In the genomic region with DNA sequence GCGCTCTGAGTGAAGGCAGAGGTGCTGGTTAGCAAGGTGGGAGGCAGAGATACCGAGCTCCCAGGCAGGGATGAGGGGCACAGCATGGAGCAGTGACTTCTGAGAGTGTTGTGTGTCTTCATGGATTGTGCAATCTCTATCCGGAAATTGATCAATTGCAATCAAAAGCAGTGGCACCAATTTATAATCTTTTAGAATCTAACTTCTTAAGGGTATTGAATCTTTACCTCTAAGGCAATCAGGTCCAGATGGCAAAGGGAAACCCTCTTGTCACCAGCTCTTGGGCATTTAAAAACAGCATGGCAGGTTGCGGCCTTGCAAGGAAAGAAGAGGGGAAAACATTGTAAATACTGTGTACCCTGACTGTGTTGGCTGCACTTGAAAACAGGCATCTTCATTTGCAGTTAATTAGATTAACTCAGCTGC, we compare ENCODE assay signal across 13 cellular contexts. TPM values are rescaled to one million over a fixed set of nuclear protein-coding genes. Genes with fewer than 3 reads are reported as not detected.
DNase-seq lines count a peak whose midpoint lies in the region; ATAC-seq and TF ChIP-seq lines count a peak whose summit lies in the region.
"Had no signal": no experiment of that assay in that cellular context is flagged by ENCODE, and none has a peak within 500 bp of the region (broad histone marks: within the 10 kb centered on the region; RNA-seq: fewer than 3 reads in every experiment).

No MANE protein-coding gene starts in this region.

- H3K4me3 ChIP-seq in GM23248 (peak overlapping the region; percentile 56), Peyer's patch (no peak overlapping the region), fibroblast of mammary gland (ENCODE audit: control insufficient read depth, low read depth, low read length) (peak overlapping the region; percentile 17)

- H3K27ac ChIP-seq in GM23248 (peak overlapping the region; percentile 90), Peyer's patch (peak overlapping the region; percentile 43 to 71 (median 50))
- H3K27ac ChIP-seq: brain microvascular endothelial cell had no signal

- H3F3A ChIP-seq in GM23248 (ENCODE audit: insufficient read depth) = peaks cover 38% of the 10 kb centered on the region

- TF ChIP-seq CTCF in Peyer's patch (IDR thresholded peaks at IDR 0.05) (no peak), fibroblast of mammary gland (conservative IDR thresholded peaks at IDR 0.05; ENCODE audit: control insufficient read depth, insufficient read depth, low read depth, low read length) (no peak)

- peak overlapping the region; percentile 85 for H3K4me2 ChIP-seq in GM23248 (ENCODE audit: unreplicated experiment)

- WGBS in GM23248 (ENCODE audit: low coverage in 1 of 2, low lambda C conversion rate in 2 of 2, missing lambda C conversion rate in 2 of 2), 2 experiments = 33 to 42% methylated on average over 4 of the region's 4 CpGs

- intact Hi-C loops in sciatic nerve (cut with DNase I) = no loop called here

- no peaks in the 10 kb centered on the region for H3K9me2 ChIP-seq in GM23248 (ENCODE audit: insufficient read depth)

- DNase-seq in GM23248 = no peak
- no peak for DNase-seq in Peyer's patch
- no peak for DNase-seq in fibroblast of mammary gland (ENCODE audit: low read depth)
- DNase-seq in sciatic nerve (ENCODE audit: low spot score) = no peak
- no peak for DNase-seq in stimulated activated naive CD4-positive, alpha-beta T cell treated with Interleukin-2 at 50 U/mL for 16 hours (lab: John Stamatoyannopoulos, UW)
- no peak for DNase-seq in DMS79 treated with DMSO at 0.1 percent for 48 hours (lab: John Stamatoyannopoulos, UW)
- no peak for DNase-seq in hypothalamus (lab: John Stamatoyannopoulos, UW)
- no peak for DNase-seq in NCI-H2107 treated with DMSO at 0.1 percent for 48 hours (lab: John Stamatoyannopoulos, UW; ENCODE audit: unreplicated experiment)
- DNase-seq: activated B cell treated with CpG ODN at 0.5 μM for 24 hours; stimulated activated CD4-positive, alpha-beta T cell treated with anti-CD3 and anti-CD28 coated beads, Interleukin-1b, Interleukin-23, amount 100 ng/mL, for 48 hours had no signal

- H3K27me3 ChIP-seq in GM23248 (replicated peaks; ENCODE audit: insufficient read depth) (no peaks in the 10 kb centered on the region; the same call in 1 of the 2 replicates), Peyer's patch (no peaks in the 10 kb centered on the region)
- H3K27me3 ChIP-seq: brain microvascular endothelial cell had no signal

- H3K9ac ChIP-seq in GM23248 = peak overlapping the region; percentile 68; the same call in 1 of the 2 replicates

- H2AFZ ChIP-seq in GM23248 = 0 out of 2 replicates have a peak overlapping the region, but pooled peaks have one; percentile 34

- no peaks in the 10 kb centered on the region for H4K20me1 ChIP-seq in GM23248 (ENCODE audit: insufficient read depth)

- TF ChIP-seq POLR2A in Peyer's patch (IDR thresholded peaks at IDR 0.05) = no peak

- H3K79me2 ChIP-seq in GM23248 (ENCODE audit: insufficient read depth) = no peaks in the 10 kb centered on the region

- H3K36me3 ChIP-seq in GM23248 (ENCODE audit: low read depth) = no peaks in the 10 kb centered on the region
- H3K36me3 ChIP-seq in Peyer's patch = no peaks in the 10 kb centered on the region
- H3K36me3 ChIP-seq: brain microvascular endothelial cell had no signal

- ATAC-seq in sciatic nerve = peak; percentile 47
- ATAC-seq: natural killer cell treated with Interleukin-12 subunit alpha and Interleukin-12 subunit beta and Interleukin-15 and Interleukin-18, amount 100 ng/mL, for 72 hours; stimulated activated effector memory CD8-positive, alpha-beta T cell treated with anti-CD3 and anti-CD28 coated beads, Interleukin-12 subunit alpha, Interleukin-12 subunit beta, amount 100 ng/mL, for 72 hours had no signal

- H3K4me1 ChIP-seq in GM23248 (ENCODE audit: insufficient read depth) (peaks cover 40% of the 10 kb centered on the region), Peyer's patch (peaks cover 0 to 4% (median 0%) of the 10 kb centered on the region in 4 donors)

- H3K9me3 ChIP-seq in GM23248 (ENCODE audit: low read depth) (no peaks in the 10 kb centered on the region), Peyer's patch (no peaks in the 10 kb centered on the region)

- in situ Hi-C loops in GM23248 (cut with MboI) = no loop called here

RNA-seq across cellular contexts. Expression of gene MRTFB, which starts 58.0 kb away (rescaled TPM):
- total RNA-seq in GM23248 (2014; rRNA removed; shearing (Covaris generic)) = 2.1 and 3.1 TPM in 2 replicates
- 4.0 and 5.1 TPM in 2 replicates for polyA plus RNA-seq in GM23248 (2016; fragmentation: Nextera tagmentation; extraction: Ambion mirVana)
- total RNA-seq in Peyer's patch (100 to 1,000 TPM in 1 of 4 donors, 10 to 100 TPM in 3; 42.2 to 136 (median 68.7) TPM), sciatic nerve (72.0 TPM)

Comparison
In these comparisons a context has a peak if more than half of its experiments do, and no peak if none do; other contexts are left out.
1. H3K4me3 ChIP-seq: peak in GM23248 (single experiment) and fibroblast of mammary gland (single experiment); none in Peyer's patch (0 of 4).
2. RNA of gene MRTFB, which starts 58.0 kb away (total RNA-seq): 42.2 to 136 TPM in Peyer's patch and 72.0 TPM in sciatic nerve (single experiment); 2.1 to 3.1 TPM in GM23248; every median in the first group is over 10 times any median in the second.